ENCODE assay signal across 9 cellular contexts in the genomic region with DNA sequence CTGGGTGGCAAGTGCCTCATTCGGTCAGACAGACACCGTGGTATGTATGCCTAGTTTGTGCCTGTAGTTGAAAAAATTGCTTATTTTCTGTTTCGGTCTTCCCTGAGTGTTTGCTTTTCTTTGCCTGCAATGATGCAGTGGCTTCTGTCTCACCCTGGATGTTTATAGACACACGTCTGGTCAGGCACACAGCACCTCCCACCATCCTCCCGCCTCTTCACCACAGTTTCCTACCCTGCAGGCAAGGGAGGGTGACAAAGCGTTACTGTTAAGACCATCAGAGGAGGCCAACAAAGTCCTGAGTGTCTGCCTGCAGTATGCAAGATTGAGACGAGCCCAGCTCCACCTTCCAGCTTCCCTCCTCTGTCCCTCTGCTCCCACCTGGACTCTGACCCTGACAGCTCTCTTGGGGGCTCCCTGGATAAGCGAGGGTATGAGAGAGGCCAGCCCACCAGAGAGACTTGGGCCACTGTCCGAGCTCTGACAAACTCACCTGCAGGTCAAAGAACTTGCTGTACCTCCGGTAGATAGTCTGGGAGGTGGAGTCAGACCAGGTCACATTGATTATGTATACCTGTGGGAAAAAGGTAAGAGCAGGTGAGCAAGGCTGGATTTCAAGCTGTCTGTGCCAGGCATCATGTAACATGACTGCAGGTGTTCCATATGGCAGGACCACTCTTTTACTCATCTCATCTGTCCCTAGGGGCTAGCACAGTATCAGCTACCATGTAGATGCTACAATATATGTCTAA. TPM values are rescaled to one million over a fixed set of nuclear protein-coding genes. Genes with fewer than 3 reads are reported as not detected.
DNase-seq lines count a peak whose midpoint lies in the region; ATAC-seq, FAIRE-seq and TF ChIP-seq lines count a peak whose summit lies in the region.
"Had no signal": no experiment of that assay in that cellular context is flagged by ENCODE, and none has a peak within 500 bp of the region (broad histone marks: within the 10 kb centered on the region; RNA-seq: fewer than 3 reads in every experiment).

No MANE protein-coding gene starts in this region.

- peaks cover 20% of the 10 kb centered on the region for H4K20me1 ChIP-seq in keratinocyte (ENCODE audit: control insufficient read depth, extremely low read depth, insufficient read depth, low read length)

- peaks cover 26 to 42% of the 10 kb centered on the region in 2 experiments for H3K36me3 ChIP-seq in keratinocyte (ENCODE audit: control insufficient read depth in 2 of 2, extremely low read depth in 1 of 2, insufficient read depth in 2 of 2, low read length in 2 of 2)
- H3K36me3 ChIP-seq: SJCRH30 had no signal

- peak overlapping the region; percentile 46 for H3K9ac ChIP-seq in keratinocyte (ENCODE audit: control insufficient read depth, extremely low read depth, insufficient read depth, low read length)

- peaks cover 71% of the 10 kb centered on the region for H3K4me1 ChIP-seq in keratinocyte (ENCODE audit: control insufficient read depth, extremely low read depth, insufficient read depth, low read length)

- H3K27me3 ChIP-seq in keratinocyte (ENCODE audit: control insufficient read depth, extremely low read depth, insufficient read depth, low read length), result no peaks in the 10 kb centered on the region
- H3K27me3 ChIP-seq: SJCRH30 had no signal

- H3K27ac ChIP-seq in keratinocyte (ENCODE audit: control insufficient read depth, insufficient read depth, low read length), result peak overlapping the region; percentile 65
- H3K27ac ChIP-seq: SJCRH30 had no signal

- no peak overlapping the region for H2AFZ ChIP-seq in keratinocyte (ENCODE audit: control insufficient read depth, low read length)

- no peak for TF ChIP-seq CTCF in keratinocyte (optimal IDR thresholded peaks at IDR 0.05 in 1 of 3, IDR thresholded peaks at IDR 0.05 in 1 of 3, conservative IDR thresholded peaks at IDR 0.05 in 1 of 3; ENCODE audit: extremely low read depth in 1 of 3, insufficient read depth in 2 of 3, low read length in 3 of 3)

- DNase-seq in NCI-H345 (lab: John Stamatoyannopoulos, UW) (peak; percentile 14), NCI-H345 treated with DMSO at 0.1 percent for 48 hours (lab: John Stamatoyannopoulos, UW; ENCODE audit: unreplicated experiment) (no peak), keratinocyte (ENCODE audit: low read depth, low spot score) (peak; percentile 75), hepatic stellate cell (ENCODE audit: low spot score) (no peak), cerebellum (ENCODE audit: low spot score) (no peak), LoVo (ENCODE audit: low spot score) (no peak)
- peak; percentile 25 to 39 for DNase-seq in activated CD4-positive, alpha-beta T cell treated with anti-CD3 and anti-CD28 coated beads for 4 hours

- dilution Hi-C loops in keratinocyte (cut with MboI; ENCODE audit: extremely low pct_ligation_motif_present, low sequenced_read_pairs), result no loop called here

- no peaks in the 10 kb centered on the region for H3K9me3 ChIP-seq in keratinocyte (ENCODE audit: control insufficient read depth, low read depth, low read length)
- H3K9me3 ChIP-seq: SJCRH30 had no signal

- peak; percentile 96 for ATAC-seq in HG03342 (IDR thresholded peaks at IDR 0.05; ENCODE audit: unreplicated experiment)

- FAIRE-seq in keratinocyte (lab: Jason Lieb, UNC), result peak; percentile 99

- H3K79me2 ChIP-seq in keratinocyte (ENCODE audit: control insufficient read depth, insufficient read depth, low read length), result peaks cover 85% of the 10 kb centered on the region

- peak overlapping the region; percentile 39 for H3K4me2 ChIP-seq in keratinocyte (ENCODE audit: control insufficient read depth, extremely low read depth, insufficient read depth, low read depth, low read length)

- H3K9me1 ChIP-seq in keratinocyte (ENCODE audit: control insufficient read depth, extremely low read depth, insufficient read depth, low read length), result peaks cover 15% of the 10 kb centered on the region

- no peak overlapping the region for H3K4me3 ChIP-seq in keratinocyte (ENCODE audit: control insufficient read depth in 2 of 3, extremely low read depth in 1 of 3, insufficient read depth in 2 of 3, low read depth in 1 of 3, low read length in 3 of 3)
- H3K4me3 ChIP-seq: SJCRH30 had no signal

RNA-seq across cellular contexts. Expression of gene SH3PXD2A, which starts 54.4 kb away (rescaled TPM):
- polyA plus RNA-seq in keratinocyte, result 31.0 to 56.6 TPM (median 33.9 TPM) in 3 replicates
- polyA plus RNA-seq in keratinocyte (2011; ENCODE audit: low read depth), result 22.4 TPM
- 32.2 and 35.6 TPM in 2 replicates for polyA plus RNA-seq in keratinocyte (2011; cell fraction: cytosol; rRNA removed)
- polyA plus RNA-seq in keratinocyte (2011; cell fraction: nucleus; rRNA removed), result 116 and 136 TPM in 2 replicates
- 46.1 and 73.7 TPM in 2 replicates for polyA plus RNA-seq in keratinocyte (2012; ENCODE audit: low replicate concordance)
- 46.4 to 127 TPM (median 59.1 TPM) in 3 replicates for polyA minus RNA-seq in keratinocyte
- polyA minus RNA-seq in keratinocyte (2011; cell fraction: cytosol; rRNA and poly(A)+ RNA removed), result 63.7 TPM
- polyA minus RNA-seq in keratinocyte (2011; cell fraction: nucleus; rRNA and poly(A)+ RNA removed), result 88.9 and 140 TPM in 2 replicates
- 13.3 TPM for total RNA-seq in cerebellum

Comparison
In these comparisons a context has a peak if more than half of its experiments do, and no peak if none do; other contexts are left out.
1. DNase-seq: peak in NCI-H345 (single experiment), activated CD4-positive, alpha-beta T cell treated with anti-CD3 and anti-CD28 coated beads for 4 hours (2 of 2) and keratinocyte (single experiment); none in NCI-H345 treated with DMSO at 0.1 percent for 48 hours (single experiment), hepatic stellate cell (single experiment), cerebellum (single experiment) and LoVo (single experiment).